ENCODE assay signal across 31 cellular contexts in the genomic region with DNA sequence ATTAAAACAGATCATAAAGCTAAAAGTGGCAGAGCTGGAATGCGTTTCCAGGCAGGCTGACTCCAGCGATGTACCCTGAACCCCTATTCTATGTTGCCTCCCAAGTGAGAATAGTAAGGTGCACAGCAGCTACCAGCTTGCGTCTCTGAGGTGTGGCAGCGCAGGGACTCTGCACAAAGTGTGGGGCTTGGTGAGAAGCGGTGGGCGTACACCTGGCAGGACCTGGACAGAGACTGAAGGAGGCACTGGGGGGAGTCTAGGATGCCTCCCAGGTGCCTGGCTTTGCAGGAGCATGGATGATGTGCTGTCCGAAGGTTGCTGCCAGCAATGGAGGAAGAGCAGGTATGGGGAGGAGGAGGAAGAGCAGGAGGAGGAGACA. TPM values are rescaled to one million over a fixed set of nuclear protein-coding genes. Genes with fewer than 3 reads are reported as not detected.
DNase-seq lines count a peak whose midpoint lies in the region; ATAC-seq, FAIRE-seq and TF ChIP-seq lines count a peak whose summit lies in the region.
"Had no signal": no experiment of that assay in that cellular context is flagged by ENCODE, and none has a peak within 500 bp of the region (broad histone marks: within the 10 kb centered on the region; RNA-seq: fewer than 3 reads in every experiment).

No MANE protein-coding gene starts in this region.

- H3K4me3 ChIP-seq in WERI-Rb-1 (ENCODE audit: low read depth, low read length) (no peak overlapping the region), rectal smooth muscle tissue (ENCODE audit: low read length) (no peak overlapping the region)
- H3K4me3 ChIP-seq: cardiac muscle cell, hepatocyte, PC-9, spleen, uterus had no signal

- H3K9me3 Mint-ChIP-seq in activated CD4-positive, alpha-beta memory T cell treated with anti-CD3 and anti-CD28 coated beads, Interleukin-2, amount 10 ng/mL, durations not matched to agents 7 days and 5 days: no peaks in the 10 kb centered on the region
- H3K9me3 Mint-ChIP-seq: activated naive CD4-positive, alpha-beta T cell treated with anti-CD3 and anti-CD28 coated beads, Interleukin-2, amount 50 U/mL, for 24 hours; CD4-positive, alpha-beta T cell; HFFc6; IgD-negative memory B cell; immature natural killer cell; naive thymus-derived CD8-positive, alpha-beta T cell; stimulated activated effector memory CD8-positive, alpha-beta T cell treated with anti-CD3 and anti-CD28 coated beads, Interleukin-12 subunit alpha, Interleukin-12 subunit beta, amount 100 ng/mL, for 72 hours had no signal

- H3K27ac ChIP-seq in WERI-Rb-1 (peak overlapping the region; percentile 63), rectal smooth muscle tissue (ENCODE audit: low read depth, low read length) (no peak overlapping the region)
- H3K27ac ChIP-seq: cardiac muscle cell, hepatocyte, parathyroid adenoma, PC-9, uterus had no signal

- ATAC-seq in left lobe of liver: no peak
- ATAC-seq: naive thymus-derived CD8-positive, alpha-beta T cell; right cardiac atrium; stimulated activated effector memory CD8-positive, alpha-beta T cell treated with anti-CD3 and anti-CD28 coated beads, Interleukin-12 subunit alpha, Interleukin-12 subunit beta, amount 100 ng/mL, for 72 hours had no signal

- POLR2A ChIA-PET in activated CD4-positive, alpha-beta memory T cell treated with anti-CD3 and anti-CD28 coated beads, Interleukin-2, amount 10 ng/mL, durations not matched to agents 7 days and 5 days (lab: Charles Lee): no interaction called here

- H3K36me3 ChIP-seq in WERI-Rb-1: peaks cover 92% of the 10 kb centered on the region
- peaks cover 7% of the 10 kb centered on the region for H3K36me3 ChIP-seq in rectal smooth muscle tissue (ENCODE audit: control insufficient read depth, insufficient read depth, low read length)
- H3K36me3 ChIP-seq: cardiac muscle cell, uterus had no signal

- no peaks in the 10 kb centered on the region for H3K27me3 ChIP-seq in WERI-Rb-1 (ENCODE audit: insufficient read depth, low read depth, severe bottlenecking)
- H3K27me3 ChIP-seq in rectal smooth muscle tissue (ENCODE audit: control insufficient read depth, insufficient read depth, low read length): no peaks in the 10 kb centered on the region
- H3K27me3 ChIP-seq: cardiac muscle cell, hepatocyte, spleen, uterus had no signal

- H3K27ac Mint-ChIP-seq in activated CD4-positive, alpha-beta memory T cell treated with anti-CD3 and anti-CD28 coated beads, Interleukin-2, amount 10 ng/mL, durations not matched to agents 7 days and 5 days: no peak overlapping the region
- H3K27ac Mint-ChIP-seq: activated naive CD4-positive, alpha-beta T cell treated with anti-CD3 and anti-CD28 coated beads, Interleukin-2, amount 50 U/mL, for 24 hours; CD4-positive, alpha-beta T cell; HFFc6; immature natural killer cell; mesothelial cell of epicardium; stimulated activated effector memory CD8-positive, alpha-beta T cell treated with anti-CD3 and anti-CD28 coated beads, Interleukin-12 subunit alpha, Interleukin-12 subunit beta, amount 100 ng/mL, for 72 hours had no signal

- H3K4me1 Mint-ChIP-seq in activated CD4-positive, alpha-beta memory T cell treated with anti-CD3 and anti-CD28 coated beads, Interleukin-2, amount 10 ng/mL, durations not matched to agents 7 days and 5 days: no peaks in the 10 kb centered on the region
- H3K4me1 Mint-ChIP-seq: activated naive CD4-positive, alpha-beta T cell treated with anti-CD3 and anti-CD28 coated beads, Interleukin-2, amount 50 U/mL, for 24 hours; immature natural killer cell; mesothelial cell of epicardium; stimulated activated effector memory CD8-positive, alpha-beta T cell treated with anti-CD3 and anti-CD28 coated beads, Interleukin-12 subunit alpha, Interleukin-12 subunit beta, amount 100 ng/mL, for 72 hours had no signal

- peak; percentile 37 for DNase-seq in activated CD8-positive, alpha-beta memory T cell treated with anti-CD3 and anti-CD28 coated beads for 24 hours
- no peak for DNase-seq in activated CD8-positive, alpha-beta memory T cell treated with anti-CD3 and anti-CD28 coated beads, Interleukin-2, amount 50 U/mL, for 4 hours
- DNase-seq in WERI-Rb-1: no peak
- DNase-seq in left lobe of liver (ENCODE audit: low spot score): peak; percentile 30
- no peak for DNase-seq in activated CD4-positive, alpha-beta memory T cell treated with anti-CD3 and anti-CD28 coated beads, Interleukin-2, amount 10 ng/mL, durations not matched to agents 7 days and 5 days
- DNase-seq in GM12892 (ENCODE audit: insufficient read length): no peak
- DNase-seq in H54 (ENCODE audit: insufficient read length, low spot score): no peak
- DNase-seq: 8988T; cortex of kidney; HFFc6; immature natural killer cell; naive thymus-derived CD8-positive, alpha-beta T cell; NCI-H1105; NCI-H1930; NCI-H526 treated with DMSO at 0.1 percent for 48 hours; PC-9; right cardiac atrium; Right ventricle myocardium superior; spleen; stimulated activated CD4-positive, alpha-beta T cell treated with anti-CD3 and anti-CD28 coated beads, Interleukin-4, amount 100 ng/mL, for 24 hours; uterus had no signal

- no peaks in the 10 kb centered on the region for H3K9me3 ChIP-seq in WERI-Rb-1 (ENCODE audit: severe bottlenecking)
- H3K9me3 ChIP-seq: spleen, uterus had no signal

- TF ChIP-seq CTCF in WERI-Rb-1 (IDR thresholded peaks at IDR 0.05; ENCODE audit: low read depth, low read length): no peak

- peaks cover 52% of the 10 kb centered on the region for H3K36me3 Mint-ChIP-seq in activated CD4-positive, alpha-beta memory T cell treated with anti-CD3 and anti-CD28 coated beads, Interleukin-2, amount 10 ng/mL, durations not matched to agents 7 days and 5 days (ENCODE audit: low read depth)

- no peak overlapping the region for H3K4me3 Mint-ChIP-seq in activated CD4-positive, alpha-beta memory T cell treated with anti-CD3 and anti-CD28 coated beads, Interleukin-2, amount 10 ng/mL, durations not matched to agents 7 days and 5 days
- H3K4me3 Mint-ChIP-seq: activated naive CD4-positive, alpha-beta T cell treated with anti-CD3 and anti-CD28 coated beads, Interleukin-2, amount 50 U/mL, for 24 hours; CD4-positive, alpha-beta T cell; HFFc6; IgD-negative memory B cell; immature natural killer cell; mesothelial cell of epicardium; naive thymus-derived CD8-positive, alpha-beta T cell; stimulated activated effector memory CD8-positive, alpha-beta T cell treated with anti-CD3 and anti-CD28 coated beads, Interleukin-12 subunit alpha, Interleukin-12 subunit beta, amount 100 ng/mL, for 72 hours had no signal

- no peak for FAIRE-seq in GM12892 (lab: Jason Lieb, UNC)
- no peak for FAIRE-seq in H54 (lab: Jason Lieb, UNC)
- FAIRE-seq: frontal cortex had no signal

- H3K27me3 Mint-ChIP-seq in activated CD4-positive, alpha-beta memory T cell treated with anti-CD3 and anti-CD28 coated beads, Interleukin-2, amount 10 ng/mL, durations not matched to agents 7 days and 5 days: no peaks in the 10 kb centered on the region
- H3K27me3 Mint-ChIP-seq: activated naive CD4-positive, alpha-beta T cell treated with anti-CD3 and anti-CD28 coated beads, Interleukin-2, amount 50 U/mL, for 24 hours; CD4-positive, alpha-beta T cell; IgD-negative memory B cell; naive thymus-derived CD8-positive, alpha-beta T cell had no signal

- H3K9ac ChIP-seq in rectal smooth muscle tissue (ENCODE audit: low read length): peak overlapping the region; percentile 52
- H3K9ac ChIP-seq: parathyroid adenoma had no signal

- no peaks in the 10 kb centered on the region for H3K4me1 ChIP-seq in rectal smooth muscle tissue (ENCODE audit: control insufficient read depth, insufficient read depth, low read length)
- H3K4me1 ChIP-seq: parathyroid adenoma, uterus had no signal

- TF ChIP-seq POLR2A in GM12892 (IDR thresholded peaks at IDR 0.05; ENCODE audit: low read depth, low read length) (no peak), H54 (IDR thresholded peaks at IDR 0.05; ENCODE audit: low read depth, low read length) (no peak)

- CTCF ChIA-PET in activated CD4-positive, alpha-beta memory T cell treated with anti-CD3 and anti-CD28 coated beads, Interleukin-2, amount 10 ng/mL, durations not matched to agents 7 days and 5 days (lab: Charles Lee): interaction anchor here (0.6 kb wide), 1 partner anchor 243 kb away, joined by 3 read pairs; no protein-coding TSS in a partner anchor

RNA-seq across cellular contexts. Expression of gene AMPD3, which starts 42.9 kb away (rescaled TPM):
- 1.4 TPM for total RNA-seq in left lobe of liver
- total RNA-seq in activated CD4-positive, alpha-beta memory T cell treated with anti-CD3 and anti-CD28 coated beads, Interleukin-2, amount 10 ng/mL, durations not matched to agents 7 days and 5 days: 10 to 100 TPM; 21.4 to 23.3 TPM
- 49.2 TPM for polyA plus RNA-seq in GM12892 (2012; ENCODE audit: missing spikeins)

RNA-seq across cellular contexts. Expression of gene RNF141, which starts 43.0 kb away (rescaled TPM):
- 16.9 TPM for total RNA-seq in left lobe of liver
- 10 to 100 TPM; 12.2 to 12.3 TPM for total RNA-seq in activated CD4-positive, alpha-beta memory T cell treated with anti-CD3 and anti-CD28 coated beads, Interleukin-2, amount 10 ng/mL, durations not matched to agents 7 days and 5 days
- polyA plus RNA-seq in GM12892 (2012; ENCODE audit: missing spikeins): 16.7 TPM

Comparison
In these comparisons a context has a peak if more than half of its experiments do, and no peak if none do; other contexts are left out.
1. DNase-seq: peak in activated CD8-positive, alpha-beta memory T cell treated with anti-CD3 and anti-CD28 coated beads for 24 hours (single experiment) and left lobe of liver (single experiment); none in activated CD8-positive, alpha-beta memory T cell treated with anti-CD3 and anti-CD28 coated beads, Interleukin-2, amount 50 U/mL, for 4 hours (single experiment), WERI-Rb-1 (single experiment), activated CD4-positive, alpha-beta memory T cell treated with anti-CD3 and anti-CD28 coated beads, Interleukin-2, amount 10 ng/mL, durations not matched to agents 7 days and 5 days (single experiment), GM12892 (single experiment) and H54 (single experiment).